Comparison of ENCODE assay signal across 14 cellular contexts in the genomic region with DNA sequence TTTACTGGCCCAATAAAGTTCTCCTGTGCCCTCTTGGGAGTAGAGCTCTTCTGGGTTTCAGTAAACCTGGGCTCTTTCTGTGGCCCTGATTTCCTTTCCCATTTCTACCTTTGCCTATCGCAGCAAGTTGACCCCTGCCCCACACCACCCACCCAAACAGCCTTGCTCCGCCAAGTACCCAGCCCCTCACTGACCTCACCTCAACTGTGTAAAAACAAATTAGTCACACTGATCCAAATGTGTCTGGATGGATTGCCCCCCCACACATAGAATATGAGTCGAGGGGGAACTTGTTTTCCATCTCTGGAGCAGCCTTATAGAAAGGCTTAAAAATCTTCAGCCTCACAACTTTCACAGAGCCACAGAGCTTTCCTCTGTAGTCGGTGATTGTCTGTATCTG. TPM values are rescaled to one million over a fixed set of nuclear protein-coding genes. Genes with fewer than 3 reads are reported as not detected.
A peak's percentile ranks its signal among the peaks of the same experiment; 100 is the strongest.
DNase-seq lines count a peak whose midpoint lies in the region; ATAC-seq, FAIRE-seq and TF ChIP-seq lines count a peak whose summit lies in the region.
"Had no signal": no experiment of that assay in that cellular context is flagged by ENCODE, and none has a peak within 500 bp of the region (broad histone marks: within the 10 kb centered on the region; RNA-seq: fewer than 3 reads in every experiment).

No MANE protein-coding gene starts in this region.

- H2BK120ac ChIP-seq in mesenchymal stem cell (ENCODE audit: low read depth, low read length), result no peak overlapping the region

- H2AK5ac ChIP-seq in mesenchymal stem cell (ENCODE audit: low read length, severe bottlenecking), result no peak overlapping the region

- H2AFZ ChIP-seq in Loucy (ENCODE audit: low read length) (peak overlapping the region; percentile 91), mesenchymal stem cell (ENCODE audit: low read depth, low read length) (no peak overlapping the region)

- H3K27ac ChIP-seq in mesenchymal stem cell (ENCODE audit: low read length, poor library complexity, severe bottlenecking), result no peak overlapping the region
- H3K27ac ChIP-seq: psoas muscle, vagina, WERI-Rb-1 had no signal

- no peak overlapping the region for H2BK5ac ChIP-seq in mesenchymal stem cell (ENCODE audit: low read depth, low read length, poor library complexity, severe bottlenecking)

- no peak for ATAC-seq in HG02852 (IDR thresholded peaks at IDR 0.05; ENCODE audit: unreplicated experiment)
- ATAC-seq in HG03196 (IDR thresholded peaks at IDR 0.05; ENCODE audit: unreplicated experiment), result no peak

- no peak overlapping the region for H3K23ac ChIP-seq in mesenchymal stem cell (ENCODE audit: low read length in 2 of 2)

- peak overlapping the region; percentile 45 for H4K8ac ChIP-seq in mesenchymal stem cell (ENCODE audit: low read length)

- H3K9ac ChIP-seq in Loucy (ENCODE audit: low read depth, low read length, poor library complexity, severe bottlenecking), result no peak overlapping the region
- peak overlapping the region; percentile 88 for H3K9ac ChIP-seq in mesenchymal stem cell (ENCODE audit: low read length)

- FAIRE-seq in RCC 7860 (lab: Jason Lieb, UNC), result no peak

- H3K4me3 ChIP-seq in AG09309 (ENCODE audit: control insufficient read depth, low read depth, low read length) (peak overlapping the region; percentile 39), Loucy (ENCODE audit: low read length, poor library complexity, severe bottlenecking) (no peak overlapping the region), astrocyte of the spinal cord (ENCODE audit: low read depth, low read length) (peak overlapping the region; percentile 28), mesenchymal stem cell (ENCODE audit: insufficient read depth in 1 of 2, low read depth in 1 of 2, low read length in 2 of 2) (peak overlapping the region in 1 of 2 experiments; percentile 75)
- H3K4me3 ChIP-seq: psoas muscle, vagina had no signal

- H4K20me1 ChIP-seq in Loucy (ENCODE audit: insufficient read depth, low read length, poor library complexity, severe bottlenecking), result no peaks in the 10 kb centered on the region

- DNase-seq in AG09309 (ENCODE audit: low read depth) (no peak), astrocyte of the spinal cord (ENCODE audit: low read depth, low spot score) (peak; percentile 31), mesenchymal stem cell (no peak), DMS114 treated with DMSO at 0.1 percent for 48 hours (lab: John Stamatoyannopoulos, UW; ENCODE audit: unreplicated experiment) (no peak), RCC 7860 (ENCODE audit: low spot score) (no peak)
- DNase-seq: naive B cell, NCI-H1092 treated with DMSO at 0.1 percent for 48 hours, psoas muscle, RPMI8226, WERI-Rb-1 had no signal

- WGBS in mesenchymal stem cell, result 83% methylated on average over 2 of the region's 4 CpGs

- no peaks in the 10 kb centered on the region for H3F3A ChIP-seq in Loucy (ENCODE audit: low read depth)

- H3K27me3 ChIP-seq in Loucy (ENCODE audit: insufficient read depth, low read length, poor library complexity, severe bottlenecking) (no peaks in the 10 kb centered on the region), mesenchymal stem cell (ENCODE audit: control insufficient read depth in 1 of 2, insufficient read depth in 1 of 2, low read length in 2 of 2) (no peaks in the 10 kb centered on the region)
- H3K27me3 ChIP-seq: vagina had no signal

- peak overlapping the region in 1 of 2 experiments; percentile 24 for H3K4ac ChIP-seq in mesenchymal stem cell (ENCODE audit: low read depth in 1 of 2, low read length in 2 of 2)

- H3K79me1 ChIP-seq in mesenchymal stem cell (replicated peaks; ENCODE audit: low read length, poor library complexity, severe bottlenecking), result no peaks in the 10 kb centered on the region

- peaks cover 3% of the 10 kb centered on the region for H3K4me1 ChIP-seq in Loucy (ENCODE audit: insufficient read depth, low read length, poor library complexity, severe bottlenecking)
- H3K4me1 ChIP-seq in mesenchymal stem cell (ENCODE audit: control insufficient read depth, insufficient read depth, low read depth, low read length), result peaks cover 16% of the 10 kb centered on the region
- H3K4me1 ChIP-seq: psoas muscle, vagina had no signal

- H3K9me2 ChIP-seq in Loucy (replicated peaks; ENCODE audit: low read depth, low read length), result no peaks in the 10 kb centered on the region

- TF ChIP-seq CTCF in AG09309 (IDR thresholded peaks at IDR 0.05; ENCODE audit: control insufficient read depth, insufficient read depth, low read depth, low read length, missing control alignments) (no peak), Loucy (conservative IDR thresholded peaks at IDR 0.05; ENCODE audit: low read length) (no peak), astrocyte of the spinal cord (IDR thresholded peaks at IDR 0.05; ENCODE audit: low read depth, low read length) (no peak)

- H3K9me3 ChIP-seq in Loucy (ENCODE audit: insufficient read depth, low read depth, low read length) (no peaks in the 10 kb centered on the region), mesenchymal stem cell (ENCODE audit: control insufficient read depth, low read length) (no peaks in the 10 kb centered on the region)
- H3K9me3 ChIP-seq: psoas muscle, vagina had no signal

- no peak overlapping the region for H2BK12ac ChIP-seq in mesenchymal stem cell (ENCODE audit: low read length in 2 of 2)

- H3K14ac ChIP-seq in mesenchymal stem cell (ENCODE audit: low read length in 2 of 2), result no peak overlapping the region

- in situ Hi-C loops in astrocyte of the spinal cord (cut with HindIII; ENCODE audit: low sequenced_read_pairs), result no loop called here

- no peaks in the 10 kb centered on the region for H3K79me2 ChIP-seq in Loucy (ENCODE audit: insufficient read depth, low read length)

- no peak overlapping the region for H3K18ac ChIP-seq in mesenchymal stem cell (ENCODE audit: low read depth in 1 of 2, low read length in 2 of 2)

- no peak overlapping the region for H2BK15ac ChIP-seq in mesenchymal stem cell (ENCODE audit: low read depth, poor library complexity, severe bottlenecking)

- no peak overlapping the region for H3K4me2 ChIP-seq in Loucy (ENCODE audit: low read depth, low read length, poor library complexity, severe bottlenecking)
- H3K4me2 ChIP-seq in mesenchymal stem cell (ENCODE audit: low read length, poor library complexity, severe bottlenecking), result no peak overlapping the region

- no peak overlapping the region for H4K91ac ChIP-seq in mesenchymal stem cell (ENCODE audit: low read length)

- H3K36me3 ChIP-seq in Loucy (ENCODE audit: insufficient read depth, low read length) (no peaks in the 10 kb centered on the region), mesenchymal stem cell (ENCODE audit: control insufficient read depth in 1 of 2, insufficient read depth in 2 of 2, low read depth in 1 of 2, low read length in 2 of 2) (no peaks in the 10 kb centered on the region)
- H3K36me3 ChIP-seq: vagina, WERI-Rb-1 had no signal

RNA-seq across cellular contexts. Expression of gene VEPH1, which starts 28.6 kb away (rescaled TPM):
- 2.2 TPM for polyA plus RNA-seq in mesenchymal stem cell (2013, experiment 1 of 2)
- 2.2 TPM for polyA plus RNA-seq in mesenchymal stem cell (2013, experiment 2 of 2)
